ENCODE assay signal across 13 cellular contexts in the genomic region with DNA sequence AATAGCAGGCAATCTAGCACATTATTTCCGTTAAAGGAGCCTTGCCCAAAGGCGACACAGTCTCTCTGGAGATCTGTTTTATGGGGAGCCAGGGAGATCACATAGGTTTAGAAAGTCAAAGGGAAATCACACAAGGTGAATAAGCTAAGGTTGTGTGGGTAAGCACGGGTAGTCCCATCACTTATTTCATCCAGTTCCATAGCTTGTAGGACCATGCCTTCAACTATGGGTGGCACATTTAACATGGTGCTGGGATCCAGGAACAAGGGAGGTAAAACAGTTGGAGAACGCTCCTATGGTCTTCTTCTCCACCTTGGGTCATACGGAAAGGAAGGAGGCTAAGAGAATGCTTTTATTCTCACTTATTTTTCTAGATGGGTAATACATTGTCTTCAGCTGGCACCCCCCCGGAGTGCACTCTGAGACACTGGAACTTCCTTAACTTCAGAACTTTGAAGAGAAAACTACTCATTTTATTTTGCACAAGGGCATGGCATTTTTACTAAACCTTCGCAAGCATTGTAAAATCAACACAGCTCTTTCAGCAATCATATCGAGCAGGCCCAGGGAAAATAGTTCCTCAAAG.
DNase-seq lines count a peak whose midpoint lies in the region; ATAC-seq, FAIRE-seq and TF ChIP-seq lines count a peak whose summit lies in the region.
"Had no signal": no experiment of that assay in that cellular context is flagged by ENCODE, and none has a peak within 500 bp of the region (broad histone marks: within the 10 kb centered on the region; RNA-seq: fewer than 3 reads in every experiment).

No MANE protein-coding gene starts in this region.

- H3K27me3 ChIP-seq in GM12878 (replicated peaks in 1 of 2; ENCODE audit: control insufficient read depth in 2 of 2, insufficient read depth in 2 of 2, low read length in 1 of 2) (no peaks in the 10 kb centered on the region), neuronal stem cell (ENCODE audit: control insufficient read depth in 3 of 3, insufficient read depth in 3 of 3, low read depth in 1 of 3, low read length in 3 of 3) (no peaks in the 10 kb centered on the region), smooth muscle cell (ENCODE audit: low read depth) (no peaks in the 10 kb centered on the region), spleen (replicated peaks in 1 of 7) (no peaks in the 10 kb centered on the region)
- H3K27me3 ChIP-seq: testis had no signal

- no peaks in the 10 kb centered on the region for H3K79me1 ChIP-seq in neuronal stem cell (ENCODE audit: low read depth, low read length)

- H2AK5ac ChIP-seq in neuronal stem cell (ENCODE audit: low read depth, low read length) = no peak overlapping the region

- no peak overlapping the region for H3K18ac ChIP-seq in neuronal stem cell (ENCODE audit: low read length)

- no peak overlapping the region for H3K27ac ChIP-seq in GM12878 (ENCODE audit: control insufficient read depth, insufficient read depth)
- H3K27ac ChIP-seq in neuronal stem cell (replicated peaks; ENCODE audit: low read length) = no peak overlapping the region
- H3K27ac ChIP-seq in smooth muscle cell (ENCODE audit: low read depth) = no peak overlapping the region
- no peak overlapping the region for H3K27ac ChIP-seq in spleen
- H3K27ac ChIP-seq: testis had no signal

- H4K20me1 ChIP-seq in GM12878 (ENCODE audit: control insufficient read depth, insufficient read depth) (no peaks in the 10 kb centered on the region), smooth muscle cell (ENCODE audit: low read depth) (no peaks in the 10 kb centered on the region)

- no peaks in the 10 kb centered on the region for H3K79me2 ChIP-seq in GM12878 (ENCODE audit: control insufficient read depth, insufficient read depth, low read length)
- no peaks in the 10 kb centered on the region for H3K79me2 ChIP-seq in smooth muscle cell (ENCODE audit: low read depth)

- H3K4me3 Mint-ChIP-seq in activated naive CD4-positive, alpha-beta T cell treated with anti-CD3 and anti-CD28 coated beads for 36 hours = no peak overlapping the region
- no peak overlapping the region for H3K4me3 Mint-ChIP-seq in activated naive CD4-positive, alpha-beta T cell treated with anti-CD3 and anti-CD28 coated beads, Interleukin-2, amount 10 ng/mL, durations not matched to agents 7 days and 5 days

- H3F3A ChIP-seq in smooth muscle cell (ENCODE audit: low read depth) = no peaks in the 10 kb centered on the region

- POLR2A ChIA-PET in GM12878 (lab: Charles Lee) = no interaction called here

- in situ Hi-C loops in GM12878 (cut with MboI) = loop anchor here (5.0 kb wide), 1 partner anchor 345 kb away; no protein-coding TSS in a partner anchor

- no TSS peak for BruUV-seq in GM12878 (replicated peaks; lab: Mats Ljungman, UMichigan)

- no peak overlapping the region for H2AFZ ChIP-seq in GM12878 (ENCODE audit: control insufficient read depth, low read depth, low read length)
- no peak overlapping the region for H2AFZ ChIP-seq in neuronal stem cell (ENCODE audit: low read length)
- no peak overlapping the region for H2AFZ ChIP-seq in smooth muscle cell (ENCODE audit: low read depth)

- RAD21 ChIA-PET in GM12878 (lab: Charles Lee; ENCODE audit: unreplicated experiment) = interaction anchor here (0.6 to 1.9 kb wide), 4 partner anchors 35 to 339 kb away, joined by 3 to 6 read pairs (median 4); no protein-coding TSS in a partner anchor

- H3K4me1 ChIP-seq in GM12878 (ENCODE audit: control insufficient read depth, insufficient read depth, low read length) = peaks cover 3% of the 10 kb centered on the region; the same call in 1 of the 2 replicates
- H3K4me1 ChIP-seq in neuronal stem cell (ENCODE audit: control insufficient read depth in 2 of 2, insufficient read depth in 1 of 2, low read depth in 1 of 2, low read length in 2 of 2) = no peaks in the 10 kb centered on the region
- no peaks in the 10 kb centered on the region for H3K4me1 ChIP-seq in smooth muscle cell (ENCODE audit: low read depth)
- H3K4me1 ChIP-seq in spleen = no peaks in the 10 kb centered on the region
- H3K4me1 ChIP-seq: testis had no signal

- no peak for FAIRE-seq in GM12878 (lab: Jason Lieb, UNC)
- FAIRE-seq: RCC 7860 had no signal

- H3K36me3 ChIP-seq in GM12878 (ENCODE audit: control insufficient read depth in 2 of 2, insufficient read depth in 2 of 2, low read length in 1 of 2) (no peaks in the 10 kb centered on the region), neuronal stem cell (replicated peaks in 1 of 2; ENCODE audit: control insufficient read depth in 2 of 2, insufficient read depth in 2 of 2, low read length in 2 of 2) (no peaks in the 10 kb centered on the region), smooth muscle cell (ENCODE audit: low read depth) (peaks cover 4% of the 10 kb centered on the region), spleen (no peaks in the 10 kb centered on the region)

- H2BK5ac ChIP-seq in neuronal stem cell (ENCODE audit: low read length) = no peak overlapping the region

- no peak overlapping the region for H4K91ac ChIP-seq in neuronal stem cell (ENCODE audit: low read depth, low read length, poor library complexity)

- SMC1A ChIA-PET in GM12878 (lab: Charles Lee; ENCODE audit: uncharacterized antibody, unreplicated experiment) = interaction anchor here (1.2 to 1.6 kb wide), 4 partner anchors 11 to 180 kb away, joined by 3 to 10 read pairs (median 5); no protein-coding TSS in a partner anchor

- no peak overlapping the region for H3K23ac ChIP-seq in neuronal stem cell (ENCODE audit: low read depth, low read length, poor library complexity)

- H3K4me1 Mint-ChIP-seq in activated naive CD4-positive, alpha-beta T cell treated with anti-CD3 and anti-CD28 coated beads for 36 hours (ENCODE audit: low read depth) = no peaks in the 10 kb centered on the region
- no peaks in the 10 kb centered on the region for H3K4me1 Mint-ChIP-seq in activated naive CD4-positive, alpha-beta T cell treated with anti-CD3 and anti-CD28 coated beads, Interleukin-2, amount 10 ng/mL, durations not matched to agents 7 days and 5 days

- intact Hi-C loops in activated naive CD4-positive, alpha-beta T cell treated with anti-CD3 and anti-CD28 coated beads for 36 hours (cut with micrococcal nuclease) = loop anchor here (5.0 kb wide), 1 partner anchor 710 kb away; no protein-coding TSS in a partner anchor
- intact Hi-C loops in GM12878 (cut with micrococcal nuclease; ENCODE audit: unreplicated experiment) (no loop called here), spleen (cut with DNase I; ENCODE audit: low total_unique reads) (no loop called here)

- H3K27me3 Mint-ChIP-seq in activated naive CD4-positive, alpha-beta T cell treated with anti-CD3 and anti-CD28 coated beads for 36 hours (ENCODE audit: low read depth) = peaks cover 3% of the 10 kb centered on the region
- no peaks in the 10 kb centered on the region for H3K27me3 Mint-ChIP-seq in activated naive CD4-positive, alpha-beta T cell treated with anti-CD3 and anti-CD28 coated beads, Interleukin-2, amount 10 ng/mL, durations not matched to agents 7 days and 5 days

- TF ChIP-seq RAD21 in GM12878 (IDR thresholded peaks at IDR 0.05; ENCODE audit: insufficient read depth, low read depth, low read length) = no peak

- peaks cover 39% of the 10 kb centered on the region for H3K9me3 Mint-ChIP-seq in activated naive CD4-positive, alpha-beta T cell treated with anti-CD3 and anti-CD28 coated beads for 36 hours
- H3K9me3 Mint-ChIP-seq in activated naive CD4-positive, alpha-beta T cell treated with anti-CD3 and anti-CD28 coated beads, Interleukin-2, amount 10 ng/mL, durations not matched to agents 7 days and 5 days = peaks cover 37% of the 10 kb centered on the region

- H3K4me3 ChIP-seq in GM12878 (no peak overlapping the region), neuronal stem cell (ENCODE audit: low read length in 2 of 2) (no peak overlapping the region), smooth muscle cell (no peak overlapping the region), spleen (no peak overlapping the region)
- H3K4me3 ChIP-seq: testis had no signal

- ATAC-seq in GM12878 = no peak
- ATAC-seq: left cardiac atrium had no signal

- H3K9me3 ChIP-seq in GM12878 (replicated peaks; ENCODE audit: control insufficient read depth, insufficient read depth, low read length) (peaks cover 23% of the 10 kb centered on the region), neuronal stem cell (replicated peaks in 1 of 2; ENCODE audit: control insufficient read depth in 2 of 2, insufficient read depth in 1 of 2, low read depth in 1 of 2, low read length in 2 of 2) (peaks cover 3 to 5% of the 10 kb centered on the region in 2 donors), smooth muscle cell (replicated peaks; ENCODE audit: low read depth) (peaks cover 17% of the 10 kb centered on the region), spleen (peaks cover 13 to 98% (median 88%) of the 10 kb centered on the region in 8 donors)
- H3K9me3 ChIP-seq: testis had no signal

- no peak for TF ChIP-seq EP300 in GM12878 (IDR thresholded peaks at IDR 0.05; ENCODE audit: borderline replicate concordance in 1 of 2, control insufficient read depth in 1 of 2, low read depth in 2 of 2, low read length in 2 of 2)

- no peak overlapping the region for H4K8ac ChIP-seq in neuronal stem cell (ENCODE audit: low read depth, low read length)

- CTCF ChIA-PET in activated naive CD4-positive, alpha-beta T cell treated with anti-CD3 and anti-CD28 coated beads for 36 hours (lab: Charles Lee) = no interaction called here
- CTCF ChIA-PET in activated naive CD4-positive, alpha-beta T cell treated with anti-CD3 and anti-CD28 coated beads, Interleukin-2, amount 10 ng/mL, durations not matched to agents 7 days and 5 days (lab: Charles Lee) = no interaction called here
- CTCF ChIA-PET in GM12878 (lab: Yijun Ruan, JAX) = interaction anchor here (1.6 to 1.8 kb wide), 3 partner anchors 12 to 343 kb away, joined by 3 to 5 read pairs (median 5); no protein-coding TSS in a partner anchor

- no peak overlapping the region for H3K27ac Mint-ChIP-seq in activated naive CD4-positive, alpha-beta T cell treated with anti-CD3 and anti-CD28 coated beads for 36 hours
- H3K27ac Mint-ChIP-seq in activated naive CD4-positive, alpha-beta T cell treated with anti-CD3 and anti-CD28 coated beads, Interleukin-2, amount 10 ng/mL, durations not matched to agents 7 days and 5 days = no peak overlapping the region

- H3K36me3 Mint-ChIP-seq in activated naive CD4-positive, alpha-beta T cell treated with anti-CD3 and anti-CD28 coated beads for 36 hours (ENCODE audit: low read depth) = peaks cover 6% of the 10 kb centered on the region
- H3K36me3 Mint-ChIP-seq in activated naive CD4-positive, alpha-beta T cell treated with anti-CD3 and anti-CD28 coated beads, Interleukin-2, amount 10 ng/mL, durations not matched to agents 7 days and 5 days = peaks cover 1% of the 10 kb centered on the region

- H3K9ac ChIP-seq in GM12878 (ENCODE audit: control insufficient read depth, insufficient read depth, low read length) (no peak overlapping the region), neuronal stem cell (ENCODE audit: low read depth, low read length, poor library complexity) (no peak overlapping the region), smooth muscle cell (ENCODE audit: low read depth) (no peak overlapping the region)

- H3K4ac ChIP-seq in neuronal stem cell (ENCODE audit: low read length) = no peak overlapping the region

- DNase-seq in activated naive CD4-positive, alpha-beta T cell treated with anti-CD3 and anti-CD28 coated beads for 36 hours = peak; percentile 49
- DNase-seq in activated naive CD4-positive, alpha-beta T cell treated with anti-CD3 and anti-CD28 coated beads, Interleukin-2, amount 10 ng/mL, durations not matched to agents 7 days and 5 days = no peak
- DNase-seq in M059J (ENCODE audit: low read depth) (peak; percentile 34), GM12878 (ENCODE audit: low read depth, low spot score) (no peak), neuronal stem cell (ENCODE audit: low spot score) (peak; percentile 20), smooth muscle cell (lab: John Stamatoyannopoulos, UW; ENCODE audit: unreplicated experiment) (no peak), spleen (no peak)
- no peak for DNase-seq in activated CD4-positive, CD25-positive, alpha-beta regulatory T cell treated with anti-CD3 and anti-CD28 coated beads, Interleukin-2, amount 50 U/mL, for 72 hours
- DNase-seq: activated gamma-delta T cell, caudate nucleus, left cardiac atrium, testis had no signal

- H2BK120ac ChIP-seq in neuronal stem cell (ENCODE audit: low read depth, low read length) = no peak overlapping the region

- no peak overlapping the region for H3K14ac ChIP-seq in neuronal stem cell (ENCODE audit: low read length)

- H2BK12ac ChIP-seq in neuronal stem cell (ENCODE audit: low read length) = no peak overlapping the region

- 37% methylated on average over 8 of the region's 8 CpGs for WGBS in GM12878 (ENCODE audit: insufficient coverage, insufficient replicate concordance, low lambda C conversion rate, missing lambda C conversion rate)
- WGBS in neuronal stem cell (ENCODE audit: extremely low coverage in 2 of 2, insufficient read length in 2 of 2, insufficient replicate concordance in 1 of 2), 2 donors = no CpG with 5 or more reads among the region's 8 CpGs
- 82% methylated on average over 8 of the region's 8 CpGs for WGBS in smooth muscle cell (ENCODE audit: low lambda C conversion rate)
- 76 to 83% (median 79%) methylated on average over 8 of the region's 8 CpGs for WGBS in spleen, 5 donors

- H3K4me2 ChIP-seq in GM12878 (ENCODE audit: control insufficient read depth, insufficient read depth) (no peak overlapping the region), neuronal stem cell (ENCODE audit: insufficient read depth, low read length, poor library complexity, severe bottlenecking) (no peak overlapping the region), smooth muscle cell (no peak overlapping the region)

- H2BK15ac ChIP-seq in neuronal stem cell (ENCODE audit: low read length) = no peak overlapping the region

- TF ChIP-seq POLR2A in GM12878 (IDR thresholded peaks at IDR 0.05; ENCODE audit: low read depth, low read length) (no peak), spleen (IDR thresholded peaks at IDR 0.05) (no peak)

- TF ChIP-seq CTCF in GM12878 (IDR thresholded peaks at IDR 0.05 in 2 of 3, conservative IDR thresholded peaks at IDR 0.05 in 1 of 3; ENCODE audit: control insufficient read depth in 2 of 3, extremely low read depth in 1 of 3, insufficient read depth in 1 of 3, low read depth in 3 of 3, low read length in 3 of 3) = no peak
- no peak for TF ChIP-seq CTCF in smooth muscle cell (IDR thresholded peaks at IDR 0.05; ENCODE audit: borderline replicate concordance, insufficient read depth, poor library complexity, severe bottlenecking)
- TF ChIP-seq CTCF in spleen (IDR thresholded peaks at IDR 0.05 in 8 of 11, conservative IDR thresholded peaks at IDR 0.05 in 3 of 11) = no peak

Comparison
In these comparisons a context has a peak if more than half of its experiments do, and no peak if none do; other contexts are left out.
1. DNase-seq: peak in activated naive CD4-positive, alpha-beta T cell treated with anti-CD3 and anti-CD28 coated beads for 36 hours (single experiment), M059J (single experiment) and neuronal stem cell (single experiment); none in activated naive CD4-positive, alpha-beta T cell treated with anti-CD3 and anti-CD28 coated beads, Interleukin-2, amount 10 ng/mL, durations not matched to agents 7 days and 5 days (single experiment), GM12878 (single experiment), activated CD4-positive, CD25-positive, alpha-beta regulatory T cell treated with anti-CD3 and anti-CD28 coated beads, Interleukin-2, amount 50 U/mL, for 72 hours (single experiment), smooth muscle cell (single experiment) and spleen (single experiment).